1 cellular context compared by ENCODE assay signal in genomic region chr4:51907001-51907669, GRCh38.
TF ChIP-seq lines count a peak whose summit lies in the region.

No MANE protein-coding gene starts in this region.

TF ChIP-seq in HepG2, 621 proteins besides CTCF, POLR2A, EP300 and RAD21 (continued from another document):
- TF ChIP-seq ZBTB4 (CRISPR knock-in tag; IDR thresholded peaks at IDR 0.05; ENCODE audit: borderline replicate concordance) (no peak), GABPB1 (CRISPR knock-in tag; IDR thresholded peaks at IDR 0.05) (no peak), SRSF9 (IDR thresholded peaks at IDR 0.05; ENCODE audit: borderline replicate concordance, insufficient read depth, low read depth, low read length, poor library complexity, severe bottlenecking) (no peak), ZNF780A (CRISPR knock-in tag; IDR thresholded peaks at IDR 0.05) (no peak), NRL (CRISPR knock-in tag; IDR thresholded peaks at IDR 0.05; ENCODE audit: borderline replicate concordance) (no peak), ZNF766 (CRISPR knock-in tag; IDR thresholded peaks at IDR 0.05; ENCODE audit: borderline replicate concordance) (no peak), MED13 (CRISPR knock-in tag; IDR thresholded peaks at IDR 0.05) (no peak), FOXM1 (CRISPR knock-in tag; IDR thresholded peaks at IDR 0.05) (no peak)
